16 cellular contexts compared by ENCODE assay signal in genomic region chr10:86690657-86691084, GRCh38. TPM values are rescaled to one million over a fixed set of nuclear protein-coding genes. Genes with fewer than 3 reads are reported as not detected.
"Had no signal": no experiment of that assay in that cellular context is flagged by ENCODE, and none has a peak within 500 bp of the region (broad histone marks: within the 10 kb centered on the region; RNA-seq: fewer than 3 reads in every experiment).

No MANE protein-coding gene starts in this region.

- H3K4me3 ChIP-seq: skin epidermis, stomach, tibial nerve, vagina had no signal

- ATAC-seq: activated CD8-positive, alpha-beta T cell treated with anti-CD3 and anti-CD28 coated beads for 36 hours; activated naive CD8-positive, alpha-beta T cell treated with anti-CD3 and anti-CD28 coated beads, Interleukin-2, amount 50 U/mL, for 24 hours; effector memory CD8-positive, alpha-beta T cell; left lobe of liver; T-cell had no signal

- DNase-seq: activated CD8-positive, alpha-beta memory T cell treated with anti-CD3 and anti-CD28 coated beads, Interleukin-2, amount 50 U/mL, for 4 hours; activated CD8-positive, alpha-beta T cell treated with anti-CD3 and anti-CD28 coated beads for 36 hours; activated naive CD8-positive, alpha-beta T cell treated with anti-CD3 and anti-CD28 coated beads, Interleukin-2, amount 50 U/mL, for 24 hours; caudate nucleus; effector memory CD8-positive, alpha-beta T cell; erythroblast; stimulated activated CD4-positive, alpha-beta T cell treated with anti-CD3 and anti-CD28 coated beads, Interleukin-4, amount 100 ng/mL, for 4 hours; stomach; T-cell; T1000 had no signal

- H3K36me3 ChIP-seq: stomach, tibial nerve, vagina had no signal

- H3K9me3 ChIP-seq: stomach, tibial nerve, vagina had no signal

- H3K27ac ChIP-seq: stomach, tibial nerve, vagina, VCaP had no signal

- H3K27me3 ChIP-seq: tibial nerve, vagina had no signal

RNA-seq across cellular contexts. Expression of gene OPN4, which starts 36.3 kb away (rescaled TPM):
- total RNA-seq: activated CD8-positive, alpha-beta T cell treated with anti-CD3 and anti-CD28 coated beads for 36 hours; left lobe of liver; osteoblast; stomach; T-cell; vagina had no signal
- polyA plus RNA-seq: stomach had no signal
